14 cellular contexts compared by ENCODE assay signal in the genomic region with DNA sequence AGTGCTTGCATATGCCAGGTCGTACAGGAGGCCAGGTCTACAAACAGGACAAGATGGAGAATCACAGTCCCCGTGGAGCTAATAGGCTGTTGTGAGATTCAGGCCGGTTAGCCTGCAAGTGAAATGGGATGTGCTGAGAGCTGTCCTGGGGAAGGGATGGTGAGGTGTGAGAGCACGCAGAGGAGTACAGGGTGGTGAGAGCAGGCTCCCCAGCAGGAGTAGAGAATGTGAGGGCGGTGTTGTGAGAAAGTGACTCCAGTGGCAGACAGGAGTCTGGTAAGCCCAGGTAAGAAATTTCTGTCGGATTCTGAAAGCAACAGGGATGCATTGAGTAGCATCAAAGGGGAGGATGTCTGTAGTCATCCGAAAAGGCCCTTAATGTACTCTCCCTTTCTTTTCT. TPM values are rescaled to one million over a fixed set of nuclear protein-coding genes. Genes with fewer than 3 reads are reported as not detected.
A peak's percentile ranks its signal among the peaks of the same experiment; 100 is the strongest.
DNase-seq lines count a peak whose midpoint lies in the region; ATAC-seq and TF ChIP-seq lines count a peak whose summit lies in the region.
"Had no signal": no experiment of that assay in that cellular context is flagged by ENCODE, and none has a peak within 500 bp of the region (broad histone marks: within the 10 kb centered on the region; RNA-seq: fewer than 3 reads in every experiment).

No MANE protein-coding gene starts in this region.

- no peaks in the 10 kb centered on the region for H3K9me3 Mint-ChIP-seq in activated naive CD8-positive, alpha-beta T cell treated with anti-CD3 and anti-CD28 coated beads for 36 hours

- peaks cover 89% of the 10 kb centered on the region for H3K4me1 Mint-ChIP-seq in activated naive CD8-positive, alpha-beta T cell treated with anti-CD3 and anti-CD28 coated beads for 36 hours

- H3K36me3 ChIP-seq in mesodermal cell (ENCODE audit: control insufficient read depth, insufficient read depth, low read length) (peaks cover 48% of the 10 kb centered on the region), upper lobe of right lung (no peaks in the 10 kb centered on the region)

- H3K4me3 Mint-ChIP-seq in activated naive CD8-positive, alpha-beta T cell treated with anti-CD3 and anti-CD28 coated beads for 36 hours = no peak overlapping the region

- H3K4me1 ChIP-seq in mesodermal cell (ENCODE audit: control insufficient read depth, insufficient read depth, low read length, poor library complexity, severe bottlenecking) (peaks cover 23% of the 10 kb centered on the region), upper lobe of right lung (peaks cover 22% of the 10 kb centered on the region)

- intact Hi-C loops in upper lobe of right lung (cut with DNase I) = no loop called here

- peak overlapping the region; percentile 90 for H3K27ac Mint-ChIP-seq in activated naive CD8-positive, alpha-beta T cell treated with anti-CD3 and anti-CD28 coated beads for 36 hours

- no peaks in the 10 kb centered on the region for H3K27me3 ChIP-seq in upper lobe of right lung

- no peaks in the 10 kb centered on the region for H3K27me3 Mint-ChIP-seq in activated naive CD8-positive, alpha-beta T cell treated with anti-CD3 and anti-CD28 coated beads for 36 hours

- peak; percentile 42 for DNase-seq in stimulated activated CD4-positive, alpha-beta T cell treated with anti-CD3 and anti-CD28 coated beads, Interleukin-4, amount 100 ng/mL, for 24 hours
- no peak for DNase-seq in stimulated activated CD4-positive, alpha-beta T cell treated with anti-CD3 and anti-CD28 coated beads, Interleukin-4, amount 100 ng/mL, for 4 hours
- no peak for DNase-seq in activated naive CD8-positive, alpha-beta T cell treated with anti-CD3 and anti-CD28 coated beads for 36 hours
- no peak for DNase-seq in upper lobe of right lung
- no peak for DNase-seq in SIG-M5 (lab: John Stamatoyannopoulos, UW)
- no peak for DNase-seq in pons (ENCODE audit: low spot score)
- no peak for DNase-seq in cerebellar nuclear complex (lab: John Stamatoyannopoulos, UW)
- DNase-seq: effector CD8-positive, alpha-beta T cell; kidney glomerular epithelial cell; NCI-H1930; NCI-H82; SHP77 had no signal

- H3K27ac ChIP-seq in mesodermal cell (ENCODE audit: low read depth, low read length, severe bottlenecking) (peak overlapping the region; percentile 75), upper lobe of right lung (peak overlapping the region; percentile 80)

- H3K9me3 ChIP-seq in mesodermal cell (ENCODE audit: control insufficient read depth, low read length) = no peaks in the 10 kb centered on the region
- H3K9me3 ChIP-seq in upper lobe of right lung = no peaks in the 10 kb centered on the region

- WGBS in mesodermal cell (ENCODE audit: insufficient coverage in 2 of 2), 2 experiments = 91 to 94% methylated on average over 7 of the region's 7 CpGs

- no peak for ATAC-seq in upper lobe of right lung

- TF ChIP-seq CTCF in upper lobe of right lung (IDR thresholded peaks at IDR 0.05) = no peak

- H3K36me3 Mint-ChIP-seq in activated naive CD8-positive, alpha-beta T cell treated with anti-CD3 and anti-CD28 coated beads for 36 hours = peaks cover 72% of the 10 kb centered on the region

- H3K4me3 ChIP-seq in mesodermal cell (ENCODE audit: extremely low read depth, insufficient read depth, low read length, poor library complexity, severe bottlenecking) (no peak overlapping the region), upper lobe of right lung (no peak overlapping the region)

RNA-seq across cellular contexts. Expression of gene GPR183, which starts 50.7 kb away (rescaled TPM):
- total RNA-seq in activated naive CD8-positive, alpha-beta T cell treated with anti-CD3 and anti-CD28 coated beads for 36 hours = 1 to 10 TPM; 4.3 to 4.5 TPM
- polyA plus RNA-seq in mesodermal cell (2013, experiment 1 of 2) = 0.22 TPM
- polyA plus RNA-seq in mesodermal cell (2013, experiment 2 of 2) = 0.20 TPM
- 13.6 TPM for total RNA-seq in upper lobe of right lung
- total RNA-seq: G401 had no signal
